In the genomic region with DNA sequence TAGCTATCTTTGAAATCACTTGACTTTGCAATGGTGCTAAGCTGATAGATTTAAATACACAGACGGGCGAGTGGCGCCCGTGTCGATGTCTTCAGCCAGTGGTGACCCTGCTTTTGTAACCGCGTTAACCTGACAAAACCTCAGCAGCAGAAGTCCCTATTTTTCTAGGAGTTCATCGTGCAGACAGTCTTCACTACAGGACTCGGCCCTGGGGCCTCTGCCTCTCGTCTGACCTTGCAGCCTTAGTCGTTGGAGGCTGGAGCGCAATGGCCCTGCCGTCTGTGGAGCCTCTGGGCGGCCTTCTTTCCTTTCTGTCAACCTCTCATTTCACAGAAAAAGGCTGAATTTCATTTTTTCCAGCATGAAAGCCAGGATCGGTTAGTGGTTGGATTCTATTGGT, we compare ENCODE assay signal across 17 cellular contexts. TPM values are rescaled to one million over a fixed set of nuclear protein-coding genes. Genes with fewer than 3 reads are reported as not detected.
DNase-seq lines count a peak whose midpoint lies in the region; ATAC-seq and TF ChIP-seq lines count a peak whose summit lies in the region.
"Had no signal": no experiment of that assay in that cellular context is flagged by ENCODE, and none has a peak within 500 bp of the region (broad histone marks: within the 10 kb centered on the region; RNA-seq: fewer than 3 reads in every experiment).

No MANE protein-coding gene starts in this region.

- CTCF ChIA-PET in OCI-LY7 (lab: Charles Lee; ENCODE audit: unreplicated experiment), result no interaction called here

- H3K27ac Mint-ChIP-seq in GM23338 (no peak overlapping the region), endothelial cell (ENCODE audit: unreplicated experiment) (peak overlapping the region; percentile 48), neural crest cell (ENCODE audit: unreplicated experiment) (no peak overlapping the region)
- H3K27ac Mint-ChIP-seq: CD14-positive monocyte had no signal

- peak overlapping the region; percentile 60 for H3K27ac ChIP-seq in GM23338 (ENCODE audit: low read depth)
- H3K27ac ChIP-seq in OCI-LY7 (ENCODE audit: low read depth, low read length, poor library complexity, severe bottlenecking), result no peak overlapping the region
- H3K27ac ChIP-seq: KMS-11, SJCRH30 had no signal

- POLR2A ChIA-PET in OCI-LY7 (lab: Charles Lee), result interaction anchor here (0.8 kb wide), 1 partner anchor 13 kb away, joined by 4 read pairs; no protein-coding TSS in a partner anchor

- peaks cover 43% of the 10 kb centered on the region for H3F3A ChIP-seq in GM23338 (replicated peaks; ENCODE audit: low read depth)

- H3K79me2 ChIP-seq in GM23338 (replicated peaks; ENCODE audit: insufficient read depth), result peaks cover 19% of the 10 kb centered on the region
- H3K79me2 ChIP-seq in OCI-LY7 (ENCODE audit: insufficient read depth, low read depth, low read length), result peaks cover 32% of the 10 kb centered on the region; the same call in 1 of the 2 replicates

- H3K36me3 ChIP-seq in GM23338 (ENCODE audit: insufficient read depth), result peaks cover 3% of the 10 kb centered on the region; the same call in 1 of the 2 replicates
- peaks cover 88% of the 10 kb centered on the region for H3K36me3 ChIP-seq in OCI-LY7 (ENCODE audit: insufficient read depth, low read length)

- intact Hi-C loops in OCI-LY7 (cut with micrococcal nuclease; ENCODE audit: unreplicated experiment), result no loop called here

- H3K27me3 ChIP-seq in GM23338 (ENCODE audit: insufficient read depth), result no peaks in the 10 kb centered on the region
- H3K27me3 ChIP-seq: SJCRH30 had no signal

- H3K4me3 Mint-ChIP-seq in GM23338 (no peak overlapping the region), endothelial cell (ENCODE audit: unreplicated experiment) (no peak overlapping the region), neural crest cell (peak overlapping the region; percentile 33)
- H3K4me3 Mint-ChIP-seq: CD14-positive monocyte had no signal

- H4K20me1 ChIP-seq in GM23338 (replicated peaks; ENCODE audit: insufficient read depth) (peaks cover 59% of the 10 kb centered on the region), OCI-LY7 (ENCODE audit: insufficient read depth, low read length) (no peaks in the 10 kb centered on the region)

- no peaks in the 10 kb centered on the region for H3K9me3 ChIP-seq in OCI-LY7 (ENCODE audit: low read length)

- H3K9me2 ChIP-seq in GM23338 (ENCODE audit: insufficient read depth), result no peaks in the 10 kb centered on the region
- H3K9me2 ChIP-seq in OCI-LY7 (ENCODE audit: insufficient read depth, low read length), result no peaks in the 10 kb centered on the region

- TF ChIP-seq CTCF in GM23338 (conservative IDR thresholded peaks at IDR 0.05; ENCODE audit: low read depth in 2 of 2) (no peak), OCI-LY7 (conservative IDR thresholded peaks at IDR 0.05; ENCODE audit: low read length) (no peak), endothelial cell (IDR thresholded peaks at IDR 0.05; ENCODE audit: unreplicated experiment) (no peak), neural crest cell (conservative IDR thresholded peaks at IDR 0.05) (no peak)

- H3K4me3 ChIP-seq in GM23338 (no peak overlapping the region), OCI-LY7 (ENCODE audit: low read depth, low read length, poor library complexity, severe bottlenecking) (no peak overlapping the region)
- H3K4me3 ChIP-seq: SJCRH30 had no signal

- H2AFZ ChIP-seq in GM23338, result no peak overlapping the region
- no peak overlapping the region for H2AFZ ChIP-seq in OCI-LY7 (ENCODE audit: low read length)

- ATAC-seq in GM23338 (no peak), HG02610 (IDR thresholded peaks at IDR 0.05; ENCODE audit: unreplicated experiment) (no peak)

- peaks cover 25% of the 10 kb centered on the region for H3K27me3 Mint-ChIP-seq in GM23338 (ENCODE audit: insufficient read depth, low read depth, poor library complexity)
- H3K27me3 Mint-ChIP-seq in endothelial cell (ENCODE audit: unreplicated experiment), result peaks cover 17% of the 10 kb centered on the region
- H3K27me3 Mint-ChIP-seq in neural crest cell (ENCODE audit: low read depth), result peaks cover 12% of the 10 kb centered on the region

- BruUV-seq in OCI-LY7 (replicated peaks; lab: Mats Ljungman, UMichigan), result TSS peak; percentile 54

- H3K9me3 Mint-ChIP-seq in GM23338, result peaks cover 7% of the 10 kb centered on the region; the same call in 2 of the 3 replicates
- no peaks in the 10 kb centered on the region for H3K9me3 Mint-ChIP-seq in endothelial cell (ENCODE audit: unreplicated experiment)
- peaks cover 2% of the 10 kb centered on the region for H3K9me3 Mint-ChIP-seq in neural crest cell

- peaks cover 28% of the 10 kb centered on the region for H3K4me1 Mint-ChIP-seq in GM23338
- peaks cover 25% of the 10 kb centered on the region for H3K4me1 Mint-ChIP-seq in endothelial cell (ENCODE audit: unreplicated experiment)
- H3K4me1 Mint-ChIP-seq in neural crest cell, result peaks cover 39% of the 10 kb centered on the region

- peaks cover 69% of the 10 kb centered on the region for H3K36me3 Mint-ChIP-seq in GM23338 (ENCODE audit: low read depth)
- peaks cover 49% of the 10 kb centered on the region for H3K36me3 Mint-ChIP-seq in endothelial cell (ENCODE audit: low read depth, unreplicated experiment)
- peaks cover 52% of the 10 kb centered on the region for H3K36me3 Mint-ChIP-seq in neural crest cell (ENCODE audit: low read depth)

- H3K4me1 ChIP-seq in GM23338 (ENCODE audit: insufficient read depth) (peaks cover 13% of the 10 kb centered on the region), OCI-LY7 (ENCODE audit: insufficient read depth, low read length, poor library complexity, severe bottlenecking) (no peaks in the 10 kb centered on the region)
- H3K4me1 ChIP-seq: SJCRH30 had no signal

- no peak for DNase-seq in GM23338 (ENCODE audit: low spot score)
- DNase-seq in OCI-LY7 (ENCODE audit: low spot score), result no peak
- DNase-seq in endothelial cell (ENCODE audit: low spot score), result no peak
- DNase-seq in neural crest cell (ENCODE audit: low read depth, low spot score), result no peak
- no peak for DNase-seq in amniotic stem cell (lab: John Stamatoyannopoulos, UW)
- no peak for DNase-seq in NCI-H345 treated with DMSO at 0.1 percent for 48 hours (lab: John Stamatoyannopoulos, UW; ENCODE audit: unreplicated experiment)
- DNase-seq: DND-41, MV-4-11, NCI-H1694 treated with DMSO at 0.1 percent for 48 hours, NCI-H2107, NCI-H510A treated with DMSO at 0.1 percent for 48 hours, NCI-H82, SJCRH30 had no signal

- H3K4me2 ChIP-seq in GM23338 (no peak overlapping the region), OCI-LY7 (ENCODE audit: low read length) (no peak overlapping the region)
- H3K4me2 ChIP-seq: KMS-11 had no signal

TF ChIP-seq in GM23338, 12 proteins besides CTCF, POLR2A, EP300 and RAD21 (continues in another document):
- no peak for TF ChIP-seq ZNF331 (CRISPR knock-in tag; IDR thresholded peaks at IDR 0.05; ENCODE audit: low read depth)
- TF ChIP-seq EZH2phosphoT487 (IDR thresholded peaks at IDR 0.05; ENCODE audit: unreplicated experiment), result no peak
- TF ChIP-seq POLR2AphosphoS5 (IDR thresholded peaks at IDR 0.05; ENCODE audit: low read depth), result no peak
- TF ChIP-seq STAT1 (IDR thresholded peaks at IDR 0.05; ENCODE audit: unreplicated experiment), result no peak

RNA-seq across cellular contexts. Expression of a gene that starts 57.9 kb away (rescaled TPM):
- 0.58 and 0.97 TPM in 2 replicates for total RNA-seq in GM23338 (2014; rRNA removed; shearing (Covaris generic))
- 0.86 and 1.1 TPM in 2 replicates for polyA plus RNA-seq in GM23338 (2016; fragmentation: Nextera tagmentation; extraction: Ambion mirVana)
- 0.25 and 0.57 TPM in 2 replicates for total RNA-seq in OCI-LY7 (2014; rRNA removed; shearing (Covaris generic))
- total RNA-seq in OCI-LY7 (2022), result 0.21 and 0.28 TPM in 2 replicates
- total RNA-seq in endothelial cell (ENCODE audit: unreplicated experiment), result 0.46 TPM
- 2.0 and 2.5 TPM in 2 replicates for total RNA-seq in neural crest cell
- polyA plus RNA-seq: AG04450, CD14-positive monocyte had no signal
